ENCODE assay signal across 15 cellular contexts in genomic region chr1:35561297-35561971, GRCh38. TPM values are rescaled to one million over a fixed set of nuclear protein-coding genes. Genes with fewer than 3 reads are reported as not detected.
DNase-seq lines count a peak whose midpoint lies in the region; ATAC-seq and TF ChIP-seq lines count a peak whose summit lies in the region.
"Had no signal": no experiment of that assay in that cellular context is flagged by ENCODE, and none has a peak within 500 bp of the region (broad histone marks: within the 10 kb centered on the region; RNA-seq: fewer than 3 reads in every experiment).

No MANE protein-coding gene starts in this region.

- H3K27me3 ChIP-seq in CD4-positive, alpha-beta memory T cell (ENCODE audit: insufficient read depth, low read length): no peaks in the 10 kb centered on the region
- no peaks in the 10 kb centered on the region for H3K27me3 ChIP-seq in MG63
- H3K27me3 ChIP-seq in rectal smooth muscle tissue (ENCODE audit: control insufficient read depth, insufficient read depth, low read length): no peaks in the 10 kb centered on the region
- H3K27me3 ChIP-seq in GM23338 (ENCODE audit: insufficient read depth): no peaks in the 10 kb centered on the region
- H3K27me3 ChIP-seq: BE2C, SJCRH30 had no signal

- peaks cover 18 to 56% (median 26%) of the 10 kb centered on the region in 4 donors for H3K4me1 Mint-ChIP-seq in CD4-positive, alpha-beta memory T cell
- H3K4me1 Mint-ChIP-seq in GM23338: peaks cover 17% of the 10 kb centered on the region

- no peak overlapping the region for H3K4me2 ChIP-seq in GM23338

- CTCF ChIA-PET in CD4-positive, alpha-beta memory T cell (lab: Charles Lee; ENCODE audit: partially characterized antibody): interaction anchor here (0.8 to 5.2 kb wide), 8 partner anchors 22 to 359 kb away, joined by 3 to 69 read pairs (median 4); no protein-coding TSS in a partner anchor

- no peak overlapping the region for H3K27ac ChIP-seq in CD4-positive, alpha-beta memory T cell (ENCODE audit: low read depth, low read length)
- H3K27ac ChIP-seq in coronary artery (peak overlapping the region in 1 of 2 donors; percentile 38), rectal smooth muscle tissue (ENCODE audit: low read depth, low read length) (peak overlapping the region; percentile 64), GM23338 (ENCODE audit: low read depth) (no peak overlapping the region)
- H3K27ac ChIP-seq: SJCRH30, WERI-Rb-1 had no signal

- intact Hi-C loops in CD4-positive, alpha-beta memory T cell (cut with micrococcal nuclease): loop anchor here (10.0 kb wide), 1 partner anchor 83 kb away; the partner anchor contains the start of gene PSMB2
- intact Hi-C loops in left colon (cut with DNase I, micrococcal nuclease): loop anchor here (5.0 to 10.0 kb wide), 3 partner anchors 107 to 153 kb away; partner anchors contain the start of gene C1orf216 (in 1 of the 2)

- H4K20me1 ChIP-seq in GM23338 (replicated peaks; ENCODE audit: insufficient read depth): peaks cover 14% of the 10 kb centered on the region; the same call in 1 of the 2 replicates

- DNase-seq in CD4-positive, alpha-beta memory T cell: no peak
- no peak for DNase-seq in MG63
- no peak for DNase-seq in coronary artery (ENCODE audit: low spot score)
- no peak for DNase-seq in GM23338 (ENCODE audit: low spot score)
- DNase-seq in left colon: no peak
- DNase-seq: amniotic stem cell, BE2C, EL, NCI-H2171, SJCRH30, WERI-Rb-1 had no signal

- TF ChIP-seq CTCF in coronary artery (IDR thresholded peaks at IDR 0.05) (no peak), GM23338 (conservative IDR thresholded peaks at IDR 0.05; ENCODE audit: low read depth in 2 of 2) (no peak)

- H3K9ac ChIP-seq in rectal smooth muscle tissue (ENCODE audit: low read length): no peak overlapping the region

- ATAC-seq in GM21737 (IDR thresholded peaks at IDR 0.05; ENCODE audit: unreplicated experiment): no peak
- no peak for ATAC-seq in GM23338
- no peak for ATAC-seq in left colon
- ATAC-seq in HG02642 (IDR thresholded peaks at IDR 0.05; ENCODE audit: poor library complexity, unreplicated experiment): no peak

- H3K79me2 ChIP-seq in GM23338 (replicated peaks; ENCODE audit: insufficient read depth): peaks cover 4% of the 10 kb centered on the region

- H3K9me3 Mint-ChIP-seq in CD4-positive, alpha-beta memory T cell: no peaks in the 10 kb centered on the region
- peaks cover 3% of the 10 kb centered on the region; the same call in 2 of the 3 replicates for H3K9me3 Mint-ChIP-seq in GM23338

- H2AFZ ChIP-seq in GM23338: no peak overlapping the region

- peaks cover 9% of the 10 kb centered on the region for H3F3A ChIP-seq in GM23338 (replicated peaks; ENCODE audit: low read depth)

- H3K4me1 ChIP-seq in CD4-positive, alpha-beta memory T cell (ENCODE audit: insufficient read depth, low read length): peaks cover 20% of the 10 kb centered on the region
- peaks cover 14% of the 10 kb centered on the region for H3K4me1 ChIP-seq in rectal smooth muscle tissue (ENCODE audit: control insufficient read depth, insufficient read depth, low read length)
- H3K4me1 ChIP-seq in GM23338 (ENCODE audit: insufficient read depth): peaks cover 8% of the 10 kb centered on the region; the same call in 1 of the 2 replicates
- H3K4me1 ChIP-seq: BE2C, SJCRH30 had no signal

- POLR2A ChIA-PET in CD4-positive, alpha-beta memory T cell (lab: Charles Lee; ENCODE audit: partially characterized antibody): interaction anchor here (0.7 to 1.8 kb wide), 4 partner anchors 16 to 208 kb away, joined by 3 to 8 read pairs (median 4); partner anchors contain the start of gene CLSPN

- no peak overlapping the region for H3K4me3 ChIP-seq in CD4-positive, alpha-beta memory T cell (ENCODE audit: low read length in 2 of 2)
- H3K4me3 ChIP-seq in MG63: peak overlapping the region; percentile 26; the same call in 1 of the 2 replicates
- peak overlapping the region; percentile 54 for H3K4me3 ChIP-seq in coronary artery
- H3K4me3 ChIP-seq in rectal smooth muscle tissue (ENCODE audit: low read length): peak overlapping the region; percentile 2
- H3K4me3 ChIP-seq in GM23338: no peak overlapping the region
- H3K4me3 ChIP-seq: prostate gland, SJCRH30 had no signal

- H3K9me2 ChIP-seq in GM23338 (ENCODE audit: insufficient read depth): no peaks in the 10 kb centered on the region

- H3K9me3 ChIP-seq in CD4-positive, alpha-beta memory T cell (ENCODE audit: control insufficient read depth in 1 of 2, low read length in 2 of 2): no peaks in the 10 kb centered on the region
- no peaks in the 10 kb centered on the region for H3K9me3 ChIP-seq in MG63
- H3K9me3 ChIP-seq: BE2C, prostate gland, SJCRH30 had no signal

- no peaks in the 10 kb centered on the region for H3K27me3 Mint-ChIP-seq in CD4-positive, alpha-beta memory T cell
- H3K27me3 Mint-ChIP-seq in GM23338 (ENCODE audit: insufficient read depth, low read depth, poor library complexity): peaks cover 23% of the 10 kb centered on the region

- H3K4me3 Mint-ChIP-seq in CD4-positive, alpha-beta memory T cell: peak overlapping the region in 2 of 8 donors; percentile 8 to 40
- H3K4me3 Mint-ChIP-seq in GM23338: no peak overlapping the region

- peaks cover 7% of the 10 kb centered on the region for H3K36me3 ChIP-seq in CD4-positive, alpha-beta memory T cell (ENCODE audit: insufficient read depth, low read length)
- H3K36me3 ChIP-seq in MG63 (peaks cover 48% of the 10 kb centered on the region), rectal smooth muscle tissue (ENCODE audit: control insufficient read depth, insufficient read depth, low read length) (no peaks in the 10 kb centered on the region), GM23338 (ENCODE audit: insufficient read depth) (no peaks in the 10 kb centered on the region; the same call in 1 of the 2 replicates)
- H3K36me3 ChIP-seq: prostate gland had no signal

- H3K27ac Mint-ChIP-seq in CD4-positive, alpha-beta memory T cell: peak overlapping the region; percentile 6 to 72 (median 50)
- H3K27ac Mint-ChIP-seq in GM23338: no peak overlapping the region; the same call in 1 of the 2 replicates

- H3K36me3 Mint-ChIP-seq in CD4-positive, alpha-beta memory T cell: peaks cover 5 to 46% of the 10 kb centered on the region in 2 donors
- H3K36me3 Mint-ChIP-seq in GM23338 (ENCODE audit: low read depth): peaks cover 48% of the 10 kb centered on the region

TF ChIP-seq in GM23338, 12 proteins besides CTCF, POLR2A, EP300 and RAD21 (continues in another document):
- TF ChIP-seq POLR2AphosphoS5 (IDR thresholded peaks at IDR 0.05; ENCODE audit: low read depth) (no peak), CREB1 (CRISPR knock-in tag; IDR thresholded peaks at IDR 0.05; ENCODE audit: low read depth) (no peak)

RNA-seq across cellular contexts. Expression of gene NCDN, which starts 3.8 kb away (rescaled TPM):
- 10 to 100 TPM; 29.7 to 32.2 TPM for total RNA-seq in CD4-positive, alpha-beta memory T cell
- 10 to 100 TPM; 13.4 to 18.4 TPM for polyA plus RNA-seq in CD4-positive, alpha-beta memory T cell
- total RNA-seq in MG63 (2014; rRNA removed; shearing (Covaris generic); ENCODE audit: low replicate concordance): 15.8 and 22.4 TPM in 2 replicates
- 43.1 and 44.2 TPM in 2 replicates for total RNA-seq in GM23338 (2014; rRNA removed; shearing (Covaris generic))
- polyA plus RNA-seq in GM23338 (2016; fragmentation: Nextera tagmentation; extraction: Ambion mirVana): 13.2 and 14.7 TPM in 2 replicates
- total RNA-seq in left colon: 10 to 100 TPM in 1 of 2 donors, 1 to 10 TPM in 1; 8.6 to 11.2 TPM

RNA-seq across cellular contexts. Expression of gene KIAA0319L, which starts 4.2 kb away (rescaled TPM):
- 10 to 100 TPM; 79.4 to 82.9 TPM for total RNA-seq in CD4-positive, alpha-beta memory T cell
- 10 to 100 TPM; 12.7 to 29.2 TPM for polyA plus RNA-seq in CD4-positive, alpha-beta memory T cell
- total RNA-seq in MG63 (2014; rRNA removed; shearing (Covaris generic); ENCODE audit: low replicate concordance): 27.8 and 60.7 TPM in 2 replicates
- 74.0 and 75.1 TPM in 2 replicates for total RNA-seq in GM23338 (2014; rRNA removed; shearing (Covaris generic))
- polyA plus RNA-seq in GM23338 (2016; fragmentation: Nextera tagmentation; extraction: Ambion mirVana): 25.6 and 27.2 TPM in 2 replicates
- total RNA-seq in left colon: 10 to 100 TPM; 74.0 to 84.4 TPM

RNA-seq across cellular contexts. Expression of gene TFAP2E, which starts 11.7 kb away (rescaled TPM):
- total RNA-seq in CD4-positive, alpha-beta memory T cell: 1 to 10 TPM; 2.3 to 2.9 TPM
- under 1 TPM in 1 of 2 donors, not detected in 1; 0.23 TPM for polyA plus RNA-seq in CD4-positive, alpha-beta memory T cell
- total RNA-seq in MG63 (2014; rRNA removed; shearing (Covaris generic); ENCODE audit: low replicate concordance): 0.26 TPM in 1 of 2 replicates, not detected in the other
- 0.12 and 1.4 TPM in 2 replicates for total RNA-seq in GM23338 (2014; rRNA removed; shearing (Covaris generic))
- 0.34 TPM in 1 of 2 replicates, not detected in the other for polyA plus RNA-seq in GM23338 (2016; fragmentation: Nextera tagmentation; extraction: Ambion mirVana)
- 1 to 10 TPM in 1 of 2 donors, under 1 TPM in 1; 0.75 to 1.1 TPM for total RNA-seq in left colon

Comparison
In these comparisons a context has a peak if more than half of its experiments do, and no peak if none do; other contexts are left out.
1. H3K4me3 ChIP-seq: peak in MG63 (single experiment), coronary artery (single experiment) and rectal smooth muscle tissue (single experiment); none in CD4-positive, alpha-beta memory T cell (0 of 2) and GM23338 (single experiment).